ENCODE assay signal across 7 cellular contexts in genomic region chr4:7539659-7540058, GRCh38.
DNase-seq lines count a peak whose midpoint lies in the region; ATAC-seq and TF ChIP-seq lines count a peak whose summit lies in the region.

No MANE protein-coding gene starts in this region.

- H3K36me3 Mint-ChIP-seq in activated T-helper 2 cell treated with anti-CD3 and anti-CD28 coated beads, Interferon-gamma antibody, Interleukin-2, Interleukin-4, amounts not matched to agents 10 μg/mL and 5 μg/mL and 100 μg/mL, durations not matched to agents 14 hours and 24 hours and 36 hours (ENCODE audit: low read depth), result no peaks in the 10 kb centered on the region

- no peak overlapping the region for H3K4me3 ChIP-seq in H7 (ENCODE audit: insufficient read depth, low read depth, low read length)
- peak overlapping the region; percentile 64 for H3K4me3 ChIP-seq in OCI-LY7 (ENCODE audit: low read depth, low read length, poor library complexity, severe bottlenecking)

- H3K9me2 ChIP-seq in OCI-LY7 (ENCODE audit: insufficient read depth, low read length), result no peaks in the 10 kb centered on the region

- peak overlapping the region; percentile 47 for H3K27ac ChIP-seq in OCI-LY7 (ENCODE audit: low read depth, low read length, poor library complexity, severe bottlenecking)

- POLR2A ChIA-PET in OCI-LY7 (lab: Charles Lee), result interaction anchor here (0.6 kb wide), 1 partner anchor 114 kb away, joined by 5 read pairs; no protein-coding TSS in a partner anchor

- CTCF ChIA-PET in OCI-LY7 (lab: Charles Lee; ENCODE audit: unreplicated experiment), result no interaction called here

- ATAC-seq in GM18511 (IDR thresholded peaks at IDR 0.05; ENCODE audit: unreplicated experiment) (no peak), HG02938 (IDR thresholded peaks at IDR 0.05; ENCODE audit: unreplicated experiment) (no peak), GM18907 (IDR thresholded peaks at IDR 0.05; ENCODE audit: unreplicated experiment) (no peak)

- H4K20me1 ChIP-seq in OCI-LY7 (ENCODE audit: insufficient read depth, low read length), result no peaks in the 10 kb centered on the region

- H2AFZ ChIP-seq in OCI-LY7 (ENCODE audit: low read length), result peak overlapping the region; percentile 69; the same call in 1 of the 2 replicates

- H3K27ac Mint-ChIP-seq in activated T-helper 2 cell treated with anti-CD3 and anti-CD28 coated beads, Interferon-gamma antibody, Interleukin-2, Interleukin-4, amounts not matched to agents 10 μg/mL and 5 μg/mL and 100 μg/mL, durations not matched to agents 14 hours and 24 hours and 36 hours, result no peak overlapping the region

- no peaks in the 10 kb centered on the region for H3K27me3 ChIP-seq in H7 (ENCODE audit: control insufficient read depth, insufficient read depth, low read length)

- H3K9me3 ChIP-seq in OCI-LY7 (ENCODE audit: low read length), result no peaks in the 10 kb centered on the region

- peak; percentile 90 for DNase-seq in H7
- peak; percentile 99 for DNase-seq in OCI-LY7 (ENCODE audit: low spot score)
- DNase-seq in activated T-helper 2 cell treated with anti-CD3 and anti-CD28 coated beads, Interferon-gamma antibody, Interleukin-2, Interleukin-4, amounts not matched to agents 10 μg/mL and 5 μg/mL and 100 μg/mL, durations not matched to agents 14 hours and 24 hours and 36 hours (ENCODE audit: low spot score), result peak; percentile 74
- peak; percentile 23 to 34 for DNase-seq in stimulated activated CD4-positive, alpha-beta T cell treated with anti-CD3 and anti-CD28 coated beads, Interleukin-2, amount 100 ng/mL, for 24 hours

- no TSS peak for BruUV-seq in OCI-LY7 (replicated peaks; lab: Mats Ljungman, UMichigan)

- no peaks in the 10 kb centered on the region for H3K79me2 ChIP-seq in OCI-LY7 (ENCODE audit: insufficient read depth, low read depth, low read length)

- no peaks in the 10 kb centered on the region for H3K27me3 Mint-ChIP-seq in activated T-helper 2 cell treated with anti-CD3 and anti-CD28 coated beads, Interferon-gamma antibody, Interleukin-2, Interleukin-4, amounts not matched to agents 10 μg/mL and 5 μg/mL and 100 μg/mL, durations not matched to agents 14 hours and 24 hours and 36 hours (ENCODE audit: low read depth)

- H3K4me1 Mint-ChIP-seq in activated T-helper 2 cell treated with anti-CD3 and anti-CD28 coated beads, Interferon-gamma antibody, Interleukin-2, Interleukin-4, amounts not matched to agents 10 μg/mL and 5 μg/mL and 100 μg/mL, durations not matched to agents 14 hours and 24 hours and 36 hours (ENCODE audit: low read depth), result no peaks in the 10 kb centered on the region

- intact Hi-C loops in OCI-LY7 (cut with micrococcal nuclease; ENCODE audit: unreplicated experiment), result loop anchor here (5.0 kb wide), 1 partner anchor 108 kb away; no protein-coding TSS in a partner anchor
- intact Hi-C loops in activated T-helper 2 cell treated with anti-CD3 and anti-CD28 coated beads, Interferon-gamma antibody, Interleukin-2, Interleukin-4, amounts not matched to agents 10 μg/mL and 5 μg/mL and 100 μg/mL, durations not matched to agents 14 hours and 24 hours and 36 hours (cut with micrococcal nuclease), result no loop called here

- H3K36me3 ChIP-seq in H7 (replicated peaks; ENCODE audit: control insufficient read depth, insufficient read depth, low read length) (no peaks in the 10 kb centered on the region), OCI-LY7 (ENCODE audit: insufficient read depth, low read length) (no peaks in the 10 kb centered on the region)

- H3K4me1 ChIP-seq in OCI-LY7 (ENCODE audit: insufficient read depth, low read length, poor library complexity, severe bottlenecking), result peaks cover 13% of the 10 kb centered on the region

- peak overlapping the region; percentile 59; the same call in 1 of the 2 replicates for H3K4me2 ChIP-seq in OCI-LY7 (ENCODE audit: low read length)

- no peak overlapping the region for H3K4me3 Mint-ChIP-seq in activated T-helper 2 cell treated with anti-CD3 and anti-CD28 coated beads, Interferon-gamma antibody, Interleukin-2, Interleukin-4, amounts not matched to agents 10 μg/mL and 5 μg/mL and 100 μg/mL, durations not matched to agents 14 hours and 24 hours and 36 hours (ENCODE audit: low read depth)

- H3K9me3 Mint-ChIP-seq in activated T-helper 2 cell treated with anti-CD3 and anti-CD28 coated beads, Interferon-gamma antibody, Interleukin-2, Interleukin-4, amounts not matched to agents 10 μg/mL and 5 μg/mL and 100 μg/mL, durations not matched to agents 14 hours and 24 hours and 36 hours, result peaks cover 10% of the 10 kb centered on the region

- no peak for TF ChIP-seq CTCF in OCI-LY7 (conservative IDR thresholded peaks at IDR 0.05; ENCODE audit: low read length)

Comparison
In these comparisons a context has a peak if more than half of its experiments do, and no peak if none do; other contexts are left out.
1. DNase-seq: peak in every context shown above with its lines; median percentile 99 in OCI-LY7; 90 in H7; 74 in activated T-helper 2 cell treated with anti-CD3 and anti-CD28 coated beads, Interferon-gamma antibody, Interleukin-2, Interleukin-4, amounts not matched to agents 10 μg/mL and 5 μg/mL and 100 μg/mL, durations not matched to agents 14 hours and 24 hours and 36 hours; 28 in stimulated activated CD4-positive, alpha-beta T cell treated with anti-CD3 and anti-CD28 coated beads, Interleukin-2, amount 100 ng/mL, for 24 hours.